ENCODE assay signal across 8 cellular contexts in genomic region chr4:42656986-42657792, GRCh38. TPM values are rescaled to one million over a fixed set of nuclear protein-coding genes. Genes with fewer than 3 reads are reported as not detected.
DNase-seq lines count a peak whose midpoint lies in the region; ATAC-seq and TF ChIP-seq lines count a peak whose summit lies in the region.

Gene ATP8A1 (minus strand): TSS chr4:42657105. CDS start chr4:42656873, 232 bp downstream.

- H3K27ac ChIP-seq in right cardiac atrium (ENCODE audit: low read length) (peak within 1 kb of the TSS; percentile 81), psoas muscle (peak within 1 kb of the TSS; percentile 91), urinary bladder (ENCODE audit: low read depth) (peak within 1 kb of the TSS; percentile 83)

- WGBS in right cardiac atrium, result under 1% methylated on average over 68 of the region's 68 CpGs
- 0% methylated on average over 25 to 68 of the region's 68 CpGs for WGBS in psoas muscle, 3 donors
- under 1% methylated on average over 68 of the region's 68 CpGs for WGBS in urinary bladder

- peak within 1 kb of the TSS; percentile 78 for H3K4me3 ChIP-seq in right cardiac atrium (ENCODE audit: low read length)
- H3K4me3 ChIP-seq in psoas muscle, result peak within 1 kb of the TSS; percentile 88
- H3K4me3 ChIP-seq in urinary bladder (ENCODE audit: low read depth, low read length), result peak within 1 kb of the TSS; percentile 77

- H3K4me1 ChIP-seq in right cardiac atrium (ENCODE audit: control insufficient read depth, insufficient read depth, low read length) (peaks cover 12% of the 10 kb centered on the region), psoas muscle (peaks cover 46% of the 10 kb centered on the region), urinary bladder (ENCODE audit: insufficient read depth) (no peaks in the 10 kb centered on the region)

- intact Hi-C loops in right cardiac atrium (cut with DNase I) (loop anchor here (5.0 to 10.0 kb wide), 3 partner anchors 52 to 62 kb away; no protein-coding TSS in a partner anchor), psoas muscle (cut with DNase I) (loop anchor here (1.0 to 5.0 kb wide), 3 partner anchors 45 to 85 kb away; no protein-coding TSS in a partner anchor)

- TF ChIP-seq CTCF in psoas muscle (IDR thresholded peaks at IDR 0.05), result peak; percentile 26

- H3K9me3 ChIP-seq in right cardiac atrium (ENCODE audit: control insufficient read depth, low read length) (no peaks in the 10 kb centered on the region), psoas muscle (no peaks in the 10 kb centered on the region)

- ATAC-seq in GM18505 (IDR thresholded peaks at IDR 0.05; ENCODE audit: unreplicated experiment) (peak; percentile 75), HG02970 (IDR thresholded peaks at IDR 0.05; ENCODE audit: low FRiP score, unreplicated experiment) (peak; percentile 82), right cardiac atrium (peak; percentile 97 to 98), psoas muscle (peak; percentile 92 to 97 (median 94))

- no peaks in the 10 kb centered on the region for H3K36me3 ChIP-seq in psoas muscle (ENCODE audit: insufficient read depth in 1 of 2, low read depth in 1 of 2)
- H3K36me3 ChIP-seq in urinary bladder (ENCODE audit: insufficient read depth), result no peaks in the 10 kb centered on the region

- DNase-seq in NCI-H187 treated with DMSO at 0.1 percent for 48 hours (lab: John Stamatoyannopoulos, UW) (peak; percentile 75), T-helper 2 cell (peak; percentile 85 to 95 (median 90)), anterior cingulate cortex (lab: John Stamatoyannopoulos, UW) (peak; percentile 66 to 98 (median 92)), right cardiac atrium (peak; percentile 95 to 98 (median 98)), psoas muscle (peak; percentile 95 to 96)

- H3K27me3 ChIP-seq in right cardiac atrium (ENCODE audit: control insufficient read depth, insufficient read depth) (no peaks in the 10 kb centered on the region), psoas muscle (ENCODE audit: insufficient read depth in 3 of 3, low read length in 2 of 3) (no peaks in the 10 kb centered on the region)

- peak; percentile 89 for TF ChIP-seq POLR2A in GM18505 (IDR thresholded peaks at IDR 0.05; ENCODE audit: borderline replicate concordance, extremely low read depth, insufficient read depth, insufficient read length)

RNA-seq across cellular contexts. Expression of gene ATP8A1, which starts in this region (rescaled TPM):
- total RNA-seq in right cardiac atrium, result 10 to 100 TPM; 18.8 to 28.2 (median 23.1) TPM
- 9.5 TPM for polyA plus RNA-seq in right cardiac atrium
- total RNA-seq in psoas muscle, result 10 to 100 TPM; 13.8 to 26.5 (median 18.2) TPM
- 10 to 100 TPM in 1 of 3 donors, 1 to 10 TPM in 2; 2.2 to 14.7 (median 4.0) TPM for polyA plus RNA-seq in psoas muscle
- total RNA-seq in urinary bladder, result 59.2 TPM
- 3.9 TPM for polyA plus RNA-seq in urinary bladder

Comparison
In these comparisons a context has a peak if more than half of its experiments do, and no peak if none do; other contexts are left out.
1. Peak in every context shown above with its lines: DNase-seq, ATAC-seq, H3K4me3 ChIP-seq and H3K27ac ChIP-seq.